19 cellular contexts compared by ENCODE assay signal in genomic region chr3:97278506-97278905, GRCh38.
A peak's percentile ranks its signal among the peaks of the same experiment; 100 is the strongest.
DNase-seq lines count a peak whose midpoint lies in the region; TF ChIP-seq lines count a peak whose summit lies in the region.
"Had no signal": no experiment of that assay in that cellular context is flagged by ENCODE, and none has a peak within 500 bp of the region (broad histone marks: within the 10 kb centered on the region; RNA-seq: fewer than 3 reads in every experiment).

No MANE protein-coding gene starts in this region.

- H3K79me2 ChIP-seq in neural progenitor cell (ENCODE audit: low read depth), result no peaks in the 10 kb centered on the region

- H3F3A ChIP-seq in neural progenitor cell (ENCODE audit: low read depth), result no peaks in the 10 kb centered on the region

- H3K36me3 Mint-ChIP-seq in neural progenitor cell (no peaks in the 10 kb centered on the region), osteocyte (ENCODE audit: unreplicated experiment) (no peaks in the 10 kb centered on the region)
- H3K36me3 Mint-ChIP-seq in activated CD4-positive, alpha-beta memory T cell treated with anti-CD3 and anti-CD28 coated beads, Interleukin-2, amount 10 ng/mL, durations not matched to agents 7 days and 5 days (ENCODE audit: low read depth), result no peaks in the 10 kb centered on the region

- H3K4me1 ChIP-seq in neural progenitor cell, result no peaks in the 10 kb centered on the region

- WGBS in lower leg skin, 2 donors, result 81 to 82% methylated on average over 1 of the region's 1 CpG

- no peak overlapping the region for H3K4me3 Mint-ChIP-seq in neural progenitor cell
- H3K4me3 Mint-ChIP-seq in osteocyte (ENCODE audit: unreplicated experiment), result no peak overlapping the region
- no peak overlapping the region for H3K4me3 Mint-ChIP-seq in activated CD4-positive, alpha-beta memory T cell treated with anti-CD3 and anti-CD28 coated beads, Interleukin-2, amount 10 ng/mL, durations not matched to agents 7 days and 5 days
- H3K4me3 Mint-ChIP-seq: activated CD4-positive, alpha-beta T cell treated with anti-CD3 and anti-CD28 coated beads, Interleukin-2, amount 10 ng/mL, durations not matched to agents 7 days and 5 days; central memory CD8-positive, alpha-beta T cell; type B pancreatic cell had no signal

- no peaks in the 10 kb centered on the region for H3K4me1 Mint-ChIP-seq in neural progenitor cell
- no peaks in the 10 kb centered on the region for H3K4me1 Mint-ChIP-seq in osteocyte (ENCODE audit: unreplicated experiment)
- H3K4me1 Mint-ChIP-seq in activated CD4-positive, alpha-beta memory T cell treated with anti-CD3 and anti-CD28 coated beads, Interleukin-2, amount 10 ng/mL, durations not matched to agents 7 days and 5 days, result no peaks in the 10 kb centered on the region
- H3K4me1 Mint-ChIP-seq: activated CD4-positive, alpha-beta T cell treated with anti-CD3 and anti-CD28 coated beads, Interleukin-2, amount 10 ng/mL, durations not matched to agents 7 days and 5 days; central memory CD8-positive, alpha-beta T cell had no signal

- no peak overlapping the region for H3K9ac ChIP-seq in neural progenitor cell
- H3K9ac ChIP-seq: GM23248 had no signal

- no peak overlapping the region for H2AFZ ChIP-seq in neural progenitor cell (replicated peaks)
- H2AFZ ChIP-seq: GM23248 had no signal

- no peak overlapping the region for H3K27ac ChIP-seq in neural progenitor cell
- H3K27ac ChIP-seq: GM23248, HL-60 had no signal

- H3K9me3 Mint-ChIP-seq in neural progenitor cell (no peaks in the 10 kb centered on the region), osteocyte (ENCODE audit: unreplicated experiment) (peaks cover 4% of the 10 kb centered on the region)
- no peaks in the 10 kb centered on the region for H3K9me3 Mint-ChIP-seq in activated CD4-positive, alpha-beta memory T cell treated with anti-CD3 and anti-CD28 coated beads, Interleukin-2, amount 10 ng/mL, durations not matched to agents 7 days and 5 days
- H3K9me3 Mint-ChIP-seq: activated CD4-positive, alpha-beta T cell treated with anti-CD3 and anti-CD28 coated beads, Interleukin-2, amount 10 ng/mL, durations not matched to agents 7 days and 5 days had no signal

- TF ChIP-seq POLR2A in lower leg skin (IDR thresholded peaks at IDR 0.05), result no peak

- H3K36me3 ChIP-seq in neural progenitor cell, result no peaks in the 10 kb centered on the region

- no peaks in the 10 kb centered on the region for H4K20me1 ChIP-seq in neural progenitor cell (ENCODE audit: low read depth)

- no peak overlapping the region for H3K4me2 ChIP-seq in neural progenitor cell

- no peaks in the 10 kb centered on the region for H3K9me3 ChIP-seq in neural progenitor cell (ENCODE audit: low read depth)

- DNase-seq in NCI-H2081 (lab: John Stamatoyannopoulos, UW) (peak; percentile 40 to 83), NCI-H2081 treated with DMSO at 0.1 percent for 48 hours (lab: John Stamatoyannopoulos, UW) (no peak), SK-N-DZ (ENCODE audit: low spot score) (peak; percentile 29), neural progenitor cell (ENCODE audit: low spot score) (peak; percentile 9), lower leg skin (ENCODE audit: low spot score in 2 of 2) (no peak), osteocyte (ENCODE audit: extremely low spot score, unreplicated experiment) (no peak)
- DNase-seq in activated CD4-positive, alpha-beta memory T cell treated with anti-CD3 and anti-CD28 coated beads, Interleukin-2, amount 10 ng/mL, durations not matched to agents 7 days and 5 days, result no peak
- DNase-seq: activated CD4-positive, alpha-beta T cell treated with anti-CD3 and anti-CD28 coated beads, Interleukin-2, amount 10 ng/mL, durations not matched to agents 7 days and 5 days; amygdala; effector CD4-positive, alpha-beta T cell; glutamatergic neuron; GM23248; KBM-7; NCI-H1105; stimulated activated naive CD8-positive, alpha-beta T cell treated with anti-CD3 and anti-CD28 coated beads, Interleukin-15, Interleukin-2, amounts not matched to agents 100 U/mL and 50 U/mL, for 24 hours had no signal

- CTCF ChIA-PET in activated CD4-positive, alpha-beta memory T cell treated with anti-CD3 and anti-CD28 coated beads, Interleukin-2, amount 10 ng/mL, durations not matched to agents 7 days and 5 days (lab: Charles Lee), result no interaction called here

- H3K27me3 ChIP-seq in neural progenitor cell, result no peaks in the 10 kb centered on the region

- H3K27ac Mint-ChIP-seq in neural progenitor cell (no peak overlapping the region), osteocyte (ENCODE audit: unreplicated experiment) (no peak overlapping the region)
- H3K27ac Mint-ChIP-seq in activated CD4-positive, alpha-beta memory T cell treated with anti-CD3 and anti-CD28 coated beads, Interleukin-2, amount 10 ng/mL, durations not matched to agents 7 days and 5 days, result no peak overlapping the region
- H3K27ac Mint-ChIP-seq: activated CD4-positive, alpha-beta T cell treated with anti-CD3 and anti-CD28 coated beads, Interleukin-2, amount 10 ng/mL, durations not matched to agents 7 days and 5 days; type B pancreatic cell had no signal

- H3K27me3 Mint-ChIP-seq in neural progenitor cell (ENCODE audit: insufficient read depth, low read depth) (no peaks in the 10 kb centered on the region), osteocyte (ENCODE audit: unreplicated experiment) (no peaks in the 10 kb centered on the region)
- H3K27me3 Mint-ChIP-seq in activated CD4-positive, alpha-beta memory T cell treated with anti-CD3 and anti-CD28 coated beads, Interleukin-2, amount 10 ng/mL, durations not matched to agents 7 days and 5 days, result no peaks in the 10 kb centered on the region
- H3K27me3 Mint-ChIP-seq: activated CD4-positive, alpha-beta T cell treated with anti-CD3 and anti-CD28 coated beads, Interleukin-2, amount 10 ng/mL, durations not matched to agents 7 days and 5 days; central memory CD8-positive, alpha-beta T cell; type B pancreatic cell had no signal

- TF ChIP-seq CTCF in LNCAP (IDR thresholded peaks at IDR 0.05), result peak; percentile 21; the same call in 1 of the 2 replicates
- TF ChIP-seq CTCF in neural progenitor cell (IDR thresholded peaks at IDR 0.05), result peak; percentile 9
- no peak for TF ChIP-seq CTCF in lower leg skin (IDR thresholded peaks at IDR 0.05)
- TF ChIP-seq CTCF in osteocyte (IDR thresholded peaks at IDR 0.05), result no peak

- no peak overlapping the region for H3K4me3 ChIP-seq in neural progenitor cell
- no peak overlapping the region for H3K4me3 ChIP-seq in lower leg skin (ENCODE audit: low read depth, poor library complexity, severe bottlenecking)
- H3K4me3 ChIP-seq: GM23248 had no signal

- POLR2A ChIA-PET in activated CD4-positive, alpha-beta memory T cell treated with anti-CD3 and anti-CD28 coated beads, Interleukin-2, amount 10 ng/mL, durations not matched to agents 7 days and 5 days (lab: Charles Lee), result no interaction called here

- intact Hi-C loops in lower leg skin (cut with DNase I; ENCODE audit: low total_unique reads), result no loop called here

Comparison
In these comparisons a context has a peak if more than half of its experiments do, and no peak if none do; other contexts are left out.
1. DNase-seq: peak in NCI-H2081 (2 of 2), SK-N-DZ (single experiment) and neural progenitor cell (single experiment); none in NCI-H2081 treated with DMSO at 0.1 percent for 48 hours (single experiment), lower leg skin (0 of 2), osteocyte (single experiment) and activated CD4-positive, alpha-beta memory T cell treated with anti-CD3 and anti-CD28 coated beads, Interleukin-2, amount 10 ng/mL, durations not matched to agents 7 days and 5 days (single experiment).
2. CTCF ChIP-seq: peak in LNCAP (single experiment) and neural progenitor cell (single experiment); none in lower leg skin (0 of 3) and osteocyte (single experiment).